ENCODE assay signal across 12 cellular contexts in the genomic region with DNA sequence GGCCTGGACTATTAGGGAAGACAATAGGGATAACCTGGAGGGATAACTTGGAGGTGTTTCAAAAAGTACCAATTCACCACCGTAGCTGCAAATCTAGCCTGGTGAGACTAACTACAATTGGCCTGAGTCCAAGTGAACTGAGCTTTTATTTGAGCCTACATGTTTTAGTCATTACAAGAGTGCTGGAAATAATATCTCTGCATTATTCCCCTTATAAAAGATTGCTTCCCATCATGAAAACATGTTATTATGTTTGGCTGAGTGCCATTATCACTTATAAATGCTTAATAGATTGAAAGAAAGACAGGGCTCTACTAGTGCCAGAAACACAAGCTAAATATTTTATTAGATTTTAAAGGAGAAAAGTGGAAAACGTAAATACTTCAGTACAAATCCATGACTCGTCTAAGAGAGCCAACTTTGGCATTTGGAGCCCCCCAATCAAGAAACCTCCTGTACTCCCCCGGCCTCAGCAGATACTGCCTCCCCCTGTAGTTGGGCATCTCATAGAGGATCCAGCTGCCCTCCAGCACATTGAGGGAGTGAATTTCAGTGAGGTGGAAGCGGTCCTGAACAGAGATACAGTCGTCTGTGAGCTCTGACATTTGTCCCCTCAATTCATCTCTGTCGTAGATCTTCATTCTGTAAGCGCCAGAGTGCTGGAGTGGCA. TPM values are rescaled to one million over a fixed set of nuclear protein-coding genes. Genes with fewer than 3 reads are reported as not detected.
A peak's percentile ranks its signal among the peaks of the same experiment; 100 is the strongest.
DNase-seq lines count a peak whose midpoint lies in the region; ATAC-seq and TF ChIP-seq lines count a peak whose summit lies in the region.
"Had no signal": no experiment of that assay in that cellular context is flagged by ENCODE, and none has a peak within 500 bp of the region (broad histone marks: within the 10 kb centered on the region; RNA-seq: fewer than 3 reads in every experiment).

No MANE protein-coding gene starts in this region.

- no peak; the same call in 1 of the 2 replicates for ATAC-seq in WTC11
- ATAC-seq in HG03432 (IDR thresholded peaks at IDR 0.05; ENCODE audit: unreplicated experiment): no peak
- ATAC-seq in HG02981 (IDR thresholded peaks at IDR 0.05; ENCODE audit: unreplicated experiment): no peak
- ATAC-seq: naive thymus-derived CD8-positive, alpha-beta T cell had no signal

- H3K27me3 Mint-ChIP-seq in WTC11 (ENCODE audit: low read depth): peaks cover 3% of the 10 kb centered on the region; the same call in 1 of the 2 replicates
- H3K27me3 Mint-ChIP-seq in mesothelial cell of epicardium (ENCODE audit: low read depth): peaks cover 2% of the 10 kb centered on the region

- H3K36me3 Mint-ChIP-seq in WTC11 (peaks cover 26% of the 10 kb centered on the region), mesothelial cell of epicardium (no peaks in the 10 kb centered on the region)
- H3K36me3 Mint-ChIP-seq: naive thymus-derived CD8-positive, alpha-beta T cell had no signal

- H3K9me3 Mint-ChIP-seq in WTC11: peaks cover 28% of the 10 kb centered on the region
- peaks cover 7% of the 10 kb centered on the region for H3K9me3 Mint-ChIP-seq in mesothelial cell of epicardium

- H3K27ac Mint-ChIP-seq in WTC11 (peak overlapping the region; percentile 90), mesothelial cell of epicardium (peak overlapping the region; percentile 13)

- no peaks in the 10 kb centered on the region; the same call in 1 of the 2 replicates for H3K9me3 ChIP-seq in ES-I3 (ENCODE audit: control insufficient read depth, insufficient read depth, low read length)

- H3K4me3 Mint-ChIP-seq in WTC11: no peak overlapping the region; the same call in 1 of the 2 replicates
- H3K4me3 Mint-ChIP-seq in mesothelial cell of epicardium: no peak overlapping the region
- H3K4me3 Mint-ChIP-seq: naive thymus-derived CD8-positive, alpha-beta T cell had no signal

- peaks cover 31% of the 10 kb centered on the region for H3K4me1 Mint-ChIP-seq in WTC11
- H3K4me1 Mint-ChIP-seq in mesothelial cell of epicardium: peaks cover 20% of the 10 kb centered on the region
- H3K4me1 Mint-ChIP-seq: naive thymus-derived CD8-positive, alpha-beta T cell had no signal

- DNase-seq in NCI-H146 (lab: John Stamatoyannopoulos, UW) (peak; percentile 46), WTC11 (ENCODE audit: low spot score) (no peak), mesothelial cell of epicardium (ENCODE audit: low spot score in 2 of 2, unreplicated experiment in 2 of 2) (no peak), NCI-H187 (lab: John Stamatoyannopoulos, UW) (no peak)
- DNase-seq in activated CD4-positive, alpha-beta T cell treated with anti-CD3 and anti-CD28 coated beads, Interleukin-2, amount 50 U/mL, for 4 hours: no peak
- DNase-seq: amniotic stem cell; erythroblast; naive thymus-derived CD8-positive, alpha-beta T cell; stimulated activated naive CD4-positive, alpha-beta T cell treated with Interleukin-2 at 50 U/mL for 16 hours had no signal

- H3K4me1 ChIP-seq in ES-I3 (ENCODE audit: insufficient read depth, low read length): peaks cover 12% of the 10 kb centered on the region

- CTCF ChIA-PET in WTC11 (lab: Charles Lee): interaction anchor here (0.7 to 2.7 kb wide), 5 partner anchors 18 to 112 kb away, joined by 3 to 12 read pairs (median 6); partner anchors contain the start of genes CRYGD and IDH1

- TF ChIP-seq CTCF in WTC11 (IDR thresholded peaks at IDR 0.05) (no peak), mesothelial cell of epicardium (IDR thresholded peaks at IDR 0.05; ENCODE audit: unreplicated experiment) (no peak)

- peak overlapping the region; percentile 9; the same call in 1 of the 2 replicates for H3K9ac ChIP-seq in ES-I3 (ENCODE audit: low read depth, low read length)

- no peaks in the 10 kb centered on the region for H3K36me3 ChIP-seq in ES-I3 (ENCODE audit: insufficient read depth, low read length)

- POLR2A ChIA-PET in WTC11 (lab: Charles Lee): no interaction called here

TF ChIP-seq in WTC11, 78 proteins besides CTCF, POLR2A, EP300 and RAD21:
- TF ChIP-seq ZNF232 (CRISPR knock-in tag; IDR thresholded peaks at IDR 0.05) (no peak), JUN (CRISPR knock-in tag; IDR thresholded peaks at IDR 0.05) (no peak), PREB (CRISPR knock-in tag; IDR thresholded peaks at IDR 0.05; ENCODE audit: borderline replicate concordance) (no peak), ZNF219 (CRISPR knock-in tag; IDR thresholded peaks at IDR 0.05; ENCODE audit: borderline replicate concordance) (no peak), ATF2 (CRISPR knock-in tag; IDR thresholded peaks at IDR 0.05; ENCODE audit: borderline replicate concordance, low read depth) (no peak), NFATC4 (CRISPR knock-in tag; IDR thresholded peaks at IDR 0.05) (no peak)
- TF ChIP-seq, protein P1, sequence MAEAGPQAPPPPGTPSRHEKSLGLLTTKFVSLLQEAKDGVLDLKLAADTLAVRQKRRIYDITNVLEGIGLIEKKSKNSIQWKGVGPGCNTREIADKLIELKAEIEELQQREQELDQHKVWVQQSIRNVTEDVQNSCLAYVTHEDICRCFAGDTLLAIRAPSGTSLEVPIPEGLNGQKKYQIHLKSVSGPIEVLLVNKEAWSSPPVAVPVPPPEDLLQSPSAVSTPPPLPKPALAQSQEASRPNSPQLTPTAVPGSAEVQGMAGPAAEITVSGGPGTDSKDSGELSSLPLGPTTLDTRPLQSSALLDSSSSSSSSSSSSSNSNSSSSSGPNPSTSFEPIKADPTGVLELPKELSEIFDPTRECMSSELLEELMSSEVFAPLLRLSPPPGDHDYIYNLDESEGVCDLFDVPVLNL (CRISPR knock-in tag; IDR thresholded peaks at IDR 0.05; ENCODE audit: borderline replicate concordance, low read depth): no peak
- TF ChIP-seq, protein P2, sequence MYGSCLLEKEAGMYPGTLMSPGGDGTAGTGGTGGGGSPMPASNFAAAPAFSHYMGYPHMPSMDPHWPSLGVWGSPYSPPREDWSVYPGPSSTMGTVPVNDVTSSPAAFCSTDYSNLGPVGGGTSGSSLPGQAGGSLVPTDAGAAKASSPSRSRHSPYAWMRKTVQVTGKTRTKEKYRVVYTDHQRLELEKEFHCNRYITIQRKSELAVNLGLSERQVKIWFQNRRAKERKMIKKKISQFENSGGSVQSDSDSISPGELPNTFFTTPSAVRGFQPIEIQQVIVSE (CRISPR knock-in tag; IDR thresholded peaks at IDR 0.05; ENCODE audit: borderline replicate concordance): no peak

RNA-seq across cellular contexts. Expression of gene CRYGB, which starts 3.6 kb away (rescaled TPM):
- total RNA-seq in WTC11 (2021): 0.87 TPM in 1 of 3 replicates, not detected in the others
- total RNA-seq in mesothelial cell of epicardium: not detected in 3 replicates
- total RNA-seq: naive thymus-derived CD8-positive, alpha-beta T cell had no signal

RNA-seq across cellular contexts. Expression of gene CRYGC, which starts 12.8 kb away (rescaled TPM):
- total RNA-seq in WTC11 (2021): not detected in 3 replicates
- not detected in 3 replicates for total RNA-seq in mesothelial cell of epicardium
- total RNA-seq: naive thymus-derived CD8-positive, alpha-beta T cell had no signal

RNA-seq across cellular contexts. Expression of gene CRYGD, which starts 18.1 kb away (rescaled TPM):
- 4.6 to 6.3 TPM (median 5.7 TPM) in 3 replicates for total RNA-seq in WTC11 (2021)
- not detected in 3 replicates for total RNA-seq in mesothelial cell of epicardium
- total RNA-seq: naive thymus-derived CD8-positive, alpha-beta T cell had no signal

RNA-seq across cellular contexts. Expression of gene CRYGA, which starts 21.0 kb away (rescaled TPM):
- not detected in 3 replicates for total RNA-seq in WTC11 (2021)
- total RNA-seq in mesothelial cell of epicardium: not detected in 3 replicates
- total RNA-seq: naive thymus-derived CD8-positive, alpha-beta T cell had no signal

RNA-seq across cellular contexts. Expression of gene C2orf80, which starts 47.4 kb away (rescaled TPM):
- 0.39 to 0.96 TPM (median 0.87 TPM) in 3 replicates for total RNA-seq in WTC11 (2021)
- total RNA-seq in mesothelial cell of epicardium: not detected in 3 replicates
- total RNA-seq: naive thymus-derived CD8-positive, alpha-beta T cell had no signal
